Comparison of ENCODE assay signal across 19 cellular contexts in genomic region chr22:48039326-48039725, GRCh38.
DNase-seq lines count a peak whose midpoint lies in the region; ATAC-seq and TF ChIP-seq lines count a peak whose summit lies in the region.
"Had no signal": no experiment of that assay in that cellular context is flagged by ENCODE, and none has a peak within 500 bp of the region (broad histone marks: within the 10 kb centered on the region; RNA-seq: fewer than 3 reads in every experiment).

No MANE protein-coding gene starts in this region.

- TF ChIP-seq EP300 in esophagus muscularis mucosa (IDR thresholded peaks at IDR 0.05): no peak
- no peak for TF ChIP-seq EP300 in SK-N-SH (IDR thresholded peaks at IDR 0.05; ENCODE audit: borderline replicate concordance in 1 of 2, low read depth in 1 of 2, low read length in 1 of 2)

- H2AFZ ChIP-seq in DND-41 (ENCODE audit: low read depth, low read length) (no peak overlapping the region), SK-N-SH (ENCODE audit: low read depth) (no peak overlapping the region)

- no peaks in the 10 kb centered on the region for H3K27me3 ChIP-seq in DND-41 (ENCODE audit: insufficient read depth, low read length, poor library complexity)
- peaks cover 0 to 43% (median 0%) of the 10 kb centered on the region in 4 donors for H3K27me3 ChIP-seq in esophagus muscularis mucosa
- no peaks in the 10 kb centered on the region for H3K27me3 ChIP-seq in SK-N-SH (ENCODE audit: insufficient read depth)

- no peaks in the 10 kb centered on the region for H3K36me3 ChIP-seq in DND-41 (ENCODE audit: insufficient read depth, low read length)
- no peaks in the 10 kb centered on the region for H3K36me3 ChIP-seq in esophagus muscularis mucosa
- no peaks in the 10 kb centered on the region for H3K36me3 ChIP-seq in SK-N-SH (replicated peaks in 1 of 2; ENCODE audit: control insufficient read depth in 1 of 2, insufficient read depth in 2 of 2, low read length in 1 of 2)
- H3K36me3 ChIP-seq: BLaER1 treated with 17β-estradiol and CSF1 and Interleukin-3, amounts not matched to agents 10 nM and 100 nM had no signal

- peaks cover 33% of the 10 kb centered on the region for H3K4me1 ChIP-seq in DND-41 (ENCODE audit: insufficient read depth, low read length)
- H3K4me1 ChIP-seq in esophagus muscularis mucosa: no peaks in the 10 kb centered on the region
- H3K4me1 ChIP-seq in SK-N-SH (ENCODE audit: control insufficient read depth in 1 of 2, insufficient read depth in 2 of 2, low read depth in 1 of 2, low read length in 1 of 2): no peaks in the 10 kb centered on the region
- H3K4me1 ChIP-seq: A549, Caco-2 had no signal

- POLR2A ChIA-PET in SK-N-SH (lab: Yijun Ruan, JAX): no interaction called here

- CTCF ChIA-PET in SK-N-SH (lab: Yijun Ruan, JAX): no interaction called here

- H3F3A ChIP-seq in SK-N-SH (replicated peaks; ENCODE audit: insufficient read depth): no peaks in the 10 kb centered on the region

- no peaks in the 10 kb centered on the region for H3K4me1 Mint-ChIP-seq in type B pancreatic cell (ENCODE audit: unreplicated experiment)

- no peak overlapping the region for H3K4me3 ChIP-seq in DND-41 (ENCODE audit: low read depth in 1 of 2, low read length in 2 of 2)
- H3K4me3 ChIP-seq in esophagus muscularis mucosa: no peak overlapping the region
- H3K4me3 ChIP-seq in SK-N-SH (ENCODE audit: low read depth in 2 of 2, low read length in 1 of 2): no peak overlapping the region
- H3K4me3 ChIP-seq: A549; BLaER1 treated with 17β-estradiol and CSF1 and Interleukin-3, amounts not matched to agents 10 nM and 100 nM; GM12878 had no signal

- H3K27me3 Mint-ChIP-seq in type B pancreatic cell: peaks cover 22% of the 10 kb centered on the region

- no peak for TF ChIP-seq POLR2A in esophagus muscularis mucosa (IDR thresholded peaks at IDR 0.05; ENCODE audit: low read depth)

- TF ChIP-seq RAD21 in SK-N-SH (IDR thresholded peaks at IDR 0.05; ENCODE audit: low read length): no peak

- no peak overlapping the region for H3K27ac Mint-ChIP-seq in type B pancreatic cell
- H3K27ac Mint-ChIP-seq: B cell; CD4-positive, alpha-beta T cell; CD8-positive, alpha-beta T cell had no signal

- ATAC-seq in DND-41 (ENCODE audit: insufficient read depth, low read depth): no peak
- ATAC-seq: A549; CD8-positive, alpha-beta T cell; GM12878 had no signal

- no peaks in the 10 kb centered on the region for H3K36me3 Mint-ChIP-seq in type B pancreatic cell
- H3K36me3 Mint-ChIP-seq: CD8-positive, alpha-beta T cell had no signal

- H3K9ac ChIP-seq in DND-41 (ENCODE audit: low read depth, low read length) (no peak overlapping the region), SK-N-SH (no peak overlapping the region)
- H3K9ac ChIP-seq: BLaER1 treated with 17β-estradiol and CSF1 and Interleukin-3, amounts not matched to agents 10 nM and 100 nM had no signal

- WGBS in esophagus muscularis mucosa: 85% methylated on average over 5 of the region's 5 CpGs
- WGBS in SK-N-SH (ENCODE audit: low lambda C conversion rate): 27% methylated on average over 5 of the region's 5 CpGs

- no peaks in the 10 kb centered on the region for H3K9me3 Mint-ChIP-seq in type B pancreatic cell
- H3K9me3 Mint-ChIP-seq: CD4-positive, alpha-beta T cell; CD8-positive, alpha-beta T cell had no signal

- H3K9me3 ChIP-seq in DND-41 (ENCODE audit: insufficient read depth, low read length, severe bottlenecking) (no peaks in the 10 kb centered on the region), esophagus muscularis mucosa (peaks cover 0 to 5% (median 3%) of the 10 kb centered on the region in 4 donors), SK-N-SH (no peaks in the 10 kb centered on the region)
- H3K9me3 ChIP-seq: A549, Caco-2 had no signal

- H3K9me2 ChIP-seq in SK-N-SH: no peaks in the 10 kb centered on the region

- H3K79me2 ChIP-seq in DND-41 (ENCODE audit: insufficient read depth, low read length) (no peaks in the 10 kb centered on the region), SK-N-SH (ENCODE audit: insufficient read depth) (no peaks in the 10 kb centered on the region)

- H4K20me1 ChIP-seq in DND-41 (ENCODE audit: insufficient read depth, low read length): no peaks in the 10 kb centered on the region
- H4K20me1 ChIP-seq in SK-N-SH (ENCODE audit: insufficient read depth): no peaks in the 10 kb centered on the region
- H4K20me1 ChIP-seq: BLaER1 treated with 17β-estradiol and CSF1 and Interleukin-3, amounts not matched to agents 10 nM and 100 nM had no signal

- no peak overlapping the region for H3K4me3 Mint-ChIP-seq in type B pancreatic cell
- H3K4me3 Mint-ChIP-seq: B cell; CD4-positive, alpha-beta T cell; CD8-positive, alpha-beta T cell had no signal

- intact Hi-C loops in esophagus muscularis mucosa (cut with DNase I): no loop called here

- H3K4me2 ChIP-seq in DND-41 (ENCODE audit: insufficient read depth, low read length) (no peak overlapping the region), SK-N-SH (no peak overlapping the region)
- H3K4me2 ChIP-seq: A549; BLaER1 treated with 17β-estradiol and CSF1 and Interleukin-3, amounts not matched to agents 10 nM and 100 nM had no signal

- peak overlapping the region; percentile 45; the same call in 1 of the 2 replicates for H3K27ac ChIP-seq in DND-41 (ENCODE audit: low read length)
- no peak overlapping the region for H3K27ac ChIP-seq in esophagus muscularis mucosa (replicated peaks in 1 of 4)
- no peak overlapping the region for H3K27ac ChIP-seq in SK-N-SH (ENCODE audit: low read depth in 2 of 2, low read length in 1 of 2)
- H3K27ac ChIP-seq: 22Rv1; A549; BLaER1 treated with 17β-estradiol and CSF1 and Interleukin-3, amounts not matched to agents 10 nM and 100 nM; C4-2B had no signal

- DNase-seq in DND-41 (no peak), esophagus muscularis mucosa (ENCODE audit: extremely low spot score) (peak; percentile 70), type B pancreatic cell (ENCODE audit: extremely low spot score, unreplicated experiment) (peak; percentile 29), SK-N-SH (no peak)
- no peak for DNase-seq in activated naive CD4-positive, alpha-beta T cell treated with Interleukin-2 at 50 U/mL for 16 hours
- DNase-seq: AML-193; Caco-2; Calu3; CD4-positive, alpha-beta T cell; CD8-positive, alpha-beta T cell; DMS79 treated with DMSO at 0.1 percent for 48 hours; EL; GDM1 had no signal

- TF ChIP-seq CTCF in DND-41 (IDR thresholded peaks at IDR 0.05; ENCODE audit: borderline replicate concordance, extremely low read depth, low read length, poor library complexity, severe bottlenecking) (no peak), esophagus muscularis mucosa (IDR thresholded peaks at IDR 0.05) (no peak), type B pancreatic cell (conservative IDR thresholded peaks at IDR 0.05) (no peak), SK-N-SH (IDR thresholded peaks at IDR 0.05) (no peak)

TF ChIP-seq in SK-N-SH, 30 proteins besides CTCF, POLR2A, EP300 and RAD21:
- TF ChIP-seq FOXJ3 (CRISPR knock-in tag; IDR thresholded peaks at IDR 0.05): no peak
- no peak for TF ChIP-seq USF2 (IDR thresholded peaks at IDR 0.05; ENCODE audit: borderline replicate concordance, low read depth, low read length)
- TF ChIP-seq IRF3 (IDR thresholded peaks at IDR 0.05; ENCODE audit: low read depth, low read length): no peak
TF ChIP-seq in SK-N-SH: peak in this region for 0.

Comparison
In these comparisons a context has a peak if more than half of its experiments do, and no peak if none do; other contexts are left out.
1. DNase-seq: peak in esophagus muscularis mucosa (single experiment) and type B pancreatic cell (single experiment); none in DND-41 (single experiment), SK-N-SH (single experiment) and activated naive CD4-positive, alpha-beta T cell treated with Interleukin-2 at 50 U/mL for 16 hours (single experiment).